10 cellular contexts compared by ENCODE assay signal in the genomic region with DNA sequence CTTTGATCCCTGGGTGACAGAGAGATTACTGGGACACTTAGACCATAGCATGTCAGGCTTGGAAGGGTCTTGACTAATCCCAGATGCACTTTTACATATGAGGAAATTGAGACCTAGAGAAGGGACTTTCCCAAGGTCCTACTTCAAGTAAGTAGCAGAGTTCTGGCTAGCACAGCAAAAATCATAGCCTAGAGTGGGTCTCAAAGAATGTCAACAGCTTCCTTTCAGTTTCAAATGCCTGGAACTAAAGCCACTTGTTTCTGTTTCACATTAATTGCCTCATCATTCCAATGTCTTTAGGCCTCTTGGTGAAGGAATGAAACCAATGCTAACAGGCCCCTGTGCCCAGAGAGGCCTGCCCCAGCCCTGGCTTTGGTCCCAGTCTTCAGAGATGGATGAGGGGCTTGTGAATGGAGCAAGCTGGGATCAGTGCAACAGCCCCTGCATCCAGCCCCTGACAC. TPM values are rescaled to one million over a fixed set of nuclear protein-coding genes. Genes with fewer than 3 reads are reported as not detected.
DNase-seq lines count a peak whose midpoint lies in the region; ATAC-seq and TF ChIP-seq lines count a peak whose summit lies in the region.
"Had no signal": no experiment of that assay in that cellular context is flagged by ENCODE, and none has a peak within 500 bp of the region (broad histone marks: within the 10 kb centered on the region; RNA-seq: fewer than 3 reads in every experiment).

No MANE protein-coding gene starts in this region.

- H3K36me3 ChIP-seq in OCI-LY7 (ENCODE audit: insufficient read depth, low read length) (no peaks in the 10 kb centered on the region), stomach (no peaks in the 10 kb centered on the region)
- H3K36me3 ChIP-seq: pancreas had no signal

- no peaks in the 10 kb centered on the region for H4K20me1 ChIP-seq in OCI-LY7 (ENCODE audit: insufficient read depth, low read length)

- CTCF ChIA-PET in OCI-LY7 (lab: Charles Lee; ENCODE audit: unreplicated experiment): no interaction called here

- H3K9me3 ChIP-seq in OCI-LY7 (ENCODE audit: low read length) (no peaks in the 10 kb centered on the region), stomach (peaks cover 0 to 6% (median 2%) of the 10 kb centered on the region in 4 donors)
- H3K9me3 ChIP-seq: body of pancreas, pancreas had no signal

- DNase-seq in activated T-cell treated with anti-CD3 and anti-CD28 coated beads, Interleukin-2, amount 50 U/mL, for 4 hours: no peak
- DNase-seq in activated T-cell treated with anti-CD3 and anti-CD28 coated beads, Interleukin-2, amount 50 U/mL, for 48 hours: no peak
- DNase-seq in OCI-LY7 (ENCODE audit: low spot score): peak; percentile 7
- peak; percentile 45 for DNase-seq in fibroblast of gingiva (ENCODE audit: low read depth)
- no peak for DNase-seq in stomach
- DNase-seq: body of pancreas, pancreas had no signal

- H3K4me3 Mint-ChIP-seq in activated T-cell treated with anti-CD3 and anti-CD28 coated beads, Interleukin-2, amount 50 U/mL, for 4 hours: no peak overlapping the region

- TF ChIP-seq EP300 in stomach (IDR thresholded peaks at IDR 0.05): no peak

- peaks cover 27% of the 10 kb centered on the region for H3K4me1 Mint-ChIP-seq in activated T-cell treated with anti-CD3 and anti-CD28 coated beads, Interleukin-2, amount 50 U/mL, for 4 hours (ENCODE audit: low read depth)

- POLR2A ChIA-PET in OCI-LY7 (lab: Charles Lee): no interaction called here

- H3K36me3 Mint-ChIP-seq in activated T-cell treated with anti-CD3 and anti-CD28 coated beads, Interleukin-2, amount 50 U/mL, for 4 hours (ENCODE audit: insufficient read depth): no peaks in the 10 kb centered on the region

- no peak overlapping the region for H3K4me2 ChIP-seq in OCI-LY7 (ENCODE audit: low read length)

- no peak overlapping the region for H2AFZ ChIP-seq in OCI-LY7 (ENCODE audit: low read length)

- H3K4me1 ChIP-seq in OCI-LY7 (ENCODE audit: insufficient read depth, low read length, poor library complexity, severe bottlenecking) (peaks cover 8% of the 10 kb centered on the region), stomach (peaks cover 5 to 31% (median 25%) of the 10 kb centered on the region in 4 donors)
- H3K4me1 ChIP-seq: pancreas had no signal

- no peak for TF ChIP-seq POLR2A in stomach (IDR thresholded peaks at IDR 0.05)

- TF ChIP-seq CTCF in OCI-LY7 (conservative IDR thresholded peaks at IDR 0.05; ENCODE audit: low read length): no peak
- no peak for TF ChIP-seq CTCF in stomach (IDR thresholded peaks at IDR 0.05)

- intact Hi-C loops in OCI-LY7 (cut with micrococcal nuclease; ENCODE audit: unreplicated experiment): no loop called here
- intact Hi-C loops in stomach (cut with DNase I; ENCODE audit: low total_unique reads): no loop called here

- ATAC-seq in activated T-cell treated with anti-CD3 and anti-CD28 coated beads, Interleukin-2, amount 50 U/mL, for 4 hours: peak; percentile 37 to 39
- ATAC-seq in HG02885 (IDR thresholded peaks at IDR 0.05; ENCODE audit: poor library complexity, unreplicated experiment) (no peak), GM21367 (IDR thresholded peaks at IDR 0.05; ENCODE audit: unreplicated experiment) (no peak), GM19452 (IDR thresholded peaks at IDR 0.05; ENCODE audit: unreplicated experiment) (no peak)
- ATAC-seq: body of pancreas had no signal

- H3K79me2 ChIP-seq in OCI-LY7 (ENCODE audit: insufficient read depth, low read depth, low read length): no peaks in the 10 kb centered on the region

- H3K27me3 Mint-ChIP-seq in activated T-cell treated with anti-CD3 and anti-CD28 coated beads, Interleukin-2, amount 50 U/mL, for 4 hours (ENCODE audit: low read depth): peaks cover 10% of the 10 kb centered on the region

- H3K4me3 ChIP-seq in OCI-LY7 (ENCODE audit: low read depth, low read length, poor library complexity, severe bottlenecking) (no peak overlapping the region), stomach (no peak overlapping the region)
- H3K4me3 ChIP-seq: body of pancreas, pancreas had no signal

- H3K9me2 ChIP-seq in OCI-LY7 (ENCODE audit: insufficient read depth, low read length): no peaks in the 10 kb centered on the region

- H3K27ac ChIP-seq in OCI-LY7 (ENCODE audit: low read depth, low read length, poor library complexity, severe bottlenecking) (no peak overlapping the region), stomach (peak overlapping the region in 4 of 5 donors; percentile 60 to 84 (median 74))

- H3K9me3 Mint-ChIP-seq in activated T-cell treated with anti-CD3 and anti-CD28 coated beads, Interleukin-2, amount 50 U/mL, for 4 hours: peaks cover 3% of the 10 kb centered on the region

- BruUV-seq in OCI-LY7 (replicated peaks; lab: Mats Ljungman, UMichigan): no TSS peak

- H3K27me3 ChIP-seq in stomach: no peaks in the 10 kb centered on the region
- H3K27me3 ChIP-seq: body of pancreas, pancreas had no signal

RNA-seq across cellular contexts. Expression of a gene that starts 26.6 kb away (rescaled TPM):
- 10 to 100 TPM; 14.8 to 27.2 (median 16.8) TPM for total RNA-seq in activated T-cell treated with anti-CD3 and anti-CD28 coated beads, Interleukin-2, amount 50 U/mL, for 4 hours
- total RNA-seq in OCI-LY7 (2014; rRNA removed; shearing (Covaris generic)): 2.7 and 4.7 TPM in 2 replicates
- total RNA-seq in OCI-LY7 (2022) (2.9 and 3.7 TPM in 2 replicates), stomach (10 to 100 TPM in 4 of 5 donors, not detected in 1; 14.0 to 59.8 (median 24.3) TPM)
- polyA plus RNA-seq in stomach: 10 to 100 TPM; 19.9 to 60.2 (median 33.0) TPM

Comparison
In these comparisons a context has a peak if more than half of its experiments do, and no peak if none do; other contexts are left out.
1. ATAC-seq: peak in activated T-cell treated with anti-CD3 and anti-CD28 coated beads, Interleukin-2, amount 50 U/mL, for 4 hours (2 of 2); none in HG02885 (single experiment), GM21367 (single experiment) and GM19452 (single experiment).
2. DNase-seq: peak in OCI-LY7 (single experiment) and fibroblast of gingiva (single experiment); none in activated T-cell treated with anti-CD3 and anti-CD28 coated beads, Interleukin-2, amount 50 U/mL, for 4 hours (single experiment), activated T-cell treated with anti-CD3 and anti-CD28 coated beads, Interleukin-2, amount 50 U/mL, for 48 hours (0 of 2) and stomach (single experiment).